ENCODE assay signal across 14 cellular contexts in the genomic region with DNA sequence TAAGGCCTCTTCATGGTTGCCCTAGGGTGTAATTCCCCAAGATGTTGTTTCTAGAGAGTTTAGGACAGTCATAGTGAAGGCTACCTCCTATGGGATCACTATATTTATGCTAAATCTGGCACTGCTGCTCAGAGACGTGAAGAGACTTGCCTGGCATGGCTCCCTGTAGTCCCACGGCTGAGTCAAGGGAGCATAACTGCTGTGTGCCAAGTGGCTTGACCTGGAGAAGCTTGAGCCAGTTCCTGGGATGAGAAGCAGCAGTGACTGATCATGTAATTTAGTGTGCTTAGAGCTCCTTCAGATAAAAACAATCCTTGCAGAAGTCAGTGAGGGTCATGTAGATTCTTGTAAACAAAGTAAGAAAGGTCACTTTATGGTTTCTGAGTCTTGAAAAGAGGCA.
DNase-seq lines count a peak whose midpoint lies in the region; TF ChIP-seq lines count a peak whose summit lies in the region.
"Had no signal": no experiment of that assay in that cellular context is flagged by ENCODE, and none has a peak within 500 bp of the region (broad histone marks: within the 10 kb centered on the region; RNA-seq: fewer than 3 reads in every experiment).

No MANE protein-coding gene starts in this region.

- H3K4me1 Mint-ChIP-seq in nephron (peaks cover 25% of the 10 kb centered on the region), nephron progenitor cell (no peaks in the 10 kb centered on the region)
- H3K4me1 Mint-ChIP-seq: B cell; stimulated activated effector memory CD8-positive, alpha-beta T cell treated with anti-CD3 and anti-CD28 coated beads, Interleukin-12 subunit alpha, Interleukin-12 subunit beta, amount 100 ng/mL, for 72 hours had no signal

- DNase-seq in DMS79 (lab: John Stamatoyannopoulos, UW) (peak; percentile 21), NCI-H2227 (lab: John Stamatoyannopoulos, UW; ENCODE audit: unreplicated experiment) (peak; percentile 58), epithelial cell of esophagus (ENCODE audit: low read depth) (peak; percentile 97), GOT3 (lab: John Stamatoyannopoulos, UW) (no peak), NCI-H446 (lab: John Stamatoyannopoulos, UW) (no peak), nephron progenitor cell (no peak), kidney glomerular epithelial cell (lab: John Stamatoyannopoulos, UW) (no peak)
- DNase-seq: activated CD4-positive, alpha-beta memory T cell treated with anti-CD3 and anti-CD28 coated beads for 36 hours; activated gamma-delta T cell; glutamatergic neuron; nucleus accumbens had no signal

- H3K36me3 Mint-ChIP-seq in nephron (ENCODE audit: low read depth) = peaks cover 4% of the 10 kb centered on the region
- H3K36me3 Mint-ChIP-seq in nephron progenitor cell (ENCODE audit: low read depth) = no peaks in the 10 kb centered on the region
- H3K36me3 Mint-ChIP-seq: activated CD4-positive, alpha-beta memory T cell treated with anti-CD3 and anti-CD28 coated beads for 36 hours; stimulated activated effector memory CD8-positive, alpha-beta T cell treated with anti-CD3 and anti-CD28 coated beads, Interleukin-12 subunit alpha, Interleukin-12 subunit beta, amount 100 ng/mL, for 72 hours had no signal

- H3K9me3 Mint-ChIP-seq in nephron = peaks cover 5% of the 10 kb centered on the region
- peaks cover 6% of the 10 kb centered on the region for H3K9me3 Mint-ChIP-seq in nephron progenitor cell
- H3K9me3 Mint-ChIP-seq: activated CD4-positive, alpha-beta memory T cell treated with anti-CD3 and anti-CD28 coated beads for 36 hours; stimulated activated effector memory CD8-positive, alpha-beta T cell treated with anti-CD3 and anti-CD28 coated beads, Interleukin-12 subunit alpha, Interleukin-12 subunit beta, amount 100 ng/mL, for 72 hours had no signal

- H3K27ac Mint-ChIP-seq in nephron (peak overlapping the region in 2 of 3 experiments; percentile 23 to 24), nephron progenitor cell (no peak overlapping the region)
- H3K27ac Mint-ChIP-seq: activated CD4-positive, alpha-beta memory T cell treated with anti-CD3 and anti-CD28 coated beads for 36 hours; B cell; stimulated activated effector memory CD8-positive, alpha-beta T cell treated with anti-CD3 and anti-CD28 coated beads, Interleukin-12 subunit alpha, Interleukin-12 subunit beta, amount 100 ng/mL, for 72 hours had no signal

- no peak overlapping the region for H3K4me3 Mint-ChIP-seq in nephron
- H3K4me3 Mint-ChIP-seq in nephron progenitor cell = no peak overlapping the region
- H3K4me3 Mint-ChIP-seq: activated CD4-positive, alpha-beta memory T cell treated with anti-CD3 and anti-CD28 coated beads for 36 hours; B cell; stimulated activated effector memory CD8-positive, alpha-beta T cell treated with anti-CD3 and anti-CD28 coated beads, Interleukin-12 subunit alpha, Interleukin-12 subunit beta, amount 100 ng/mL, for 72 hours had no signal

- TF ChIP-seq CTCF in epithelial cell of esophagus (IDR thresholded peaks at IDR 0.05; ENCODE audit: insufficient read depth, low read depth, low read length, missing control alignments) = peak; percentile 9
- no peak for TF ChIP-seq CTCF in nephron (IDR thresholded peaks at IDR 0.05; ENCODE audit: unreplicated experiment in 3 of 3)
- no peak for TF ChIP-seq CTCF in nephron progenitor cell (IDR thresholded peaks at IDR 0.05)

- H3K27me3 Mint-ChIP-seq in nephron (ENCODE audit: low read depth) = peaks cover 5% of the 10 kb centered on the region
- no peaks in the 10 kb centered on the region for H3K27me3 Mint-ChIP-seq in nephron progenitor cell (ENCODE audit: low read depth, poor library complexity)

- H3K4me3 ChIP-seq in epithelial cell of esophagus (ENCODE audit: low read length) = no peak overlapping the region

Comparison
In these comparisons a context has a peak if more than half of its experiments do, and no peak if none do; other contexts are left out.
1. DNase-seq: peak in DMS79 (single experiment), NCI-H2227 (single experiment) and epithelial cell of esophagus (single experiment); none in GOT3 (single experiment), NCI-H446 (0 of 2), nephron progenitor cell (single experiment) and kidney glomerular epithelial cell (single experiment).